ENCODE assay signal across 23 cellular contexts in genomic region chr1:75198761-75199160, GRCh38.
"Had no signal": no experiment of that assay in that cellular context is flagged by ENCODE, and none has a peak within 500 bp of the region (broad histone marks: within the 10 kb centered on the region; RNA-seq: fewer than 3 reads in every experiment).

No MANE protein-coding gene starts in this region.

- DNase-seq: activated CD4-positive, alpha-beta memory T cell treated with anti-CD3 and anti-CD28 coated beads, Interleukin-2, amount 10 ng/mL, durations not matched to agents 7 days and 5 days; activated CD4-positive, alpha-beta T cell treated with anti-CD3 and anti-CD28 coated beads, Interleukin-2, amount 10 ng/mL, durations not matched to agents 24 days and 14 days; activated effector memory CD4-positive, alpha-beta T cell treated with anti-CD3 and anti-CD28 coated beads, Interleukin-2, amount 50 U/mL, for 16 hours; activated naive CD4-positive, alpha-beta T cell treated with anti-CD3 and anti-CD28 coated beads, Interleukin-2, amount 10 ng/mL, durations not matched to agents 7 days and 5 days; activated T-cell treated with anti-CD3 and anti-CD28 coated beads, Interleukin-2, amount 50 U/mL, for 72 hours; cortex of kidney; endodermal cell; foreskin keratinocyte; immature natural killer cell; naive thymus-derived CD4-positive, alpha-beta T cell; occipital lobe; small intestine; stimulated activated CD4-positive, alpha-beta T cell treated with anti-CD3 and anti-CD28 coated beads, Interleukin-2, amount 100 ng/mL, for 24 hours; stimulated activated naive CD8-positive, alpha-beta T cell treated with anti-CD3 and anti-CD28 coated beads, Interleukin-15, amount 100 ng/mL, for 72 hours; tibial artery had no signal

- ATAC-seq: activated CD4-positive, CD25-positive, alpha-beta regulatory T cell treated with anti-CD3 and anti-CD28 coated beads, Interleukin-2, amount 50 U/mL, for 24 hours; activated T-cell treated with anti-CD3 and anti-CD28 coated beads, Interleukin-2, amount 50 U/mL, for 72 hours; foreskin keratinocyte; naive thymus-derived CD4-positive, alpha-beta T cell; sciatic nerve; stimulated activated effector memory CD8-positive, alpha-beta T cell treated with anti-CD3 and anti-CD28 coated beads, Interleukin-12 subunit alpha, Interleukin-12 subunit beta, amount 100 ng/mL, for 72 hours; stimulated activated naive CD8-positive, alpha-beta T cell treated with anti-CD3 and anti-CD28 coated beads, Interleukin-15, amount 100 ng/mL, for 72 hours had no signal

- H3K4me3 Mint-ChIP-seq: activated CD4-positive, alpha-beta memory T cell treated with anti-CD3 and anti-CD28 coated beads, Interleukin-2, amount 10 ng/mL, durations not matched to agents 7 days and 5 days; activated CD4-positive, alpha-beta T cell treated with anti-CD3 and anti-CD28 coated beads, Interleukin-2, amount 10 ng/mL, durations not matched to agents 24 days and 14 days; activated naive CD4-positive, alpha-beta T cell treated with anti-CD3 and anti-CD28 coated beads, Interleukin-2, amount 10 ng/mL, durations not matched to agents 7 days and 5 days; activated T-cell treated with anti-CD3 and anti-CD28 coated beads, Interleukin-2, amount 50 U/mL, for 72 hours; endodermal cell; immature natural killer cell; naive thymus-derived CD4-positive, alpha-beta T cell; neural crest cell; stimulated activated effector memory CD8-positive, alpha-beta T cell treated with anti-CD3 and anti-CD28 coated beads, Interleukin-12 subunit alpha, Interleukin-12 subunit beta, amount 100 ng/mL, for 72 hours; stimulated activated naive CD8-positive, alpha-beta T cell treated with anti-CD3 and anti-CD28 coated beads, Interleukin-15, amount 100 ng/mL, for 72 hours had no signal

- H3K4me3 ChIP-seq: cardiac muscle cell, lung, tibial artery had no signal

- H3K9me3 Mint-ChIP-seq: activated CD4-positive, alpha-beta memory T cell treated with anti-CD3 and anti-CD28 coated beads, Interleukin-2, amount 10 ng/mL, durations not matched to agents 7 days and 5 days; activated CD4-positive, alpha-beta T cell treated with anti-CD3 and anti-CD28 coated beads, Interleukin-2, amount 10 ng/mL, durations not matched to agents 24 days and 14 days; activated naive CD4-positive, alpha-beta T cell treated with anti-CD3 and anti-CD28 coated beads, Interleukin-2, amount 10 ng/mL, durations not matched to agents 7 days and 5 days; activated T-cell treated with anti-CD3 and anti-CD28 coated beads, Interleukin-2, amount 50 U/mL, for 72 hours; endodermal cell; neural crest cell; stimulated activated naive CD8-positive, alpha-beta T cell treated with anti-CD3 and anti-CD28 coated beads, Interleukin-15, amount 100 ng/mL, for 72 hours had no signal

- H3K9me3 ChIP-seq: tibial artery had no signal

- H3K4me1 ChIP-seq: foreskin keratinocyte, tibial artery had no signal

- H3K27ac ChIP-seq: cardiac muscle cell, epithelial cell of prostate, foreskin keratinocyte, tibial artery, VCaP had no signal

- H3K27me3 ChIP-seq: cardiac muscle cell, foreskin keratinocyte had no signal

- H3K36me3 Mint-ChIP-seq: activated naive CD4-positive, alpha-beta T cell treated with anti-CD3 and anti-CD28 coated beads, Interleukin-2, amount 10 ng/mL, durations not matched to agents 7 days and 5 days; immature natural killer cell; naive thymus-derived CD4-positive, alpha-beta T cell; stimulated activated effector memory CD8-positive, alpha-beta T cell treated with anti-CD3 and anti-CD28 coated beads, Interleukin-12 subunit alpha, Interleukin-12 subunit beta, amount 100 ng/mL, for 72 hours had no signal

- H3K4me1 Mint-ChIP-seq: activated CD4-positive, alpha-beta memory T cell treated with anti-CD3 and anti-CD28 coated beads, Interleukin-2, amount 10 ng/mL, durations not matched to agents 7 days and 5 days; activated CD4-positive, alpha-beta T cell treated with anti-CD3 and anti-CD28 coated beads, Interleukin-2, amount 10 ng/mL, durations not matched to agents 24 days and 14 days; activated naive CD4-positive, alpha-beta T cell treated with anti-CD3 and anti-CD28 coated beads, Interleukin-2, amount 10 ng/mL, durations not matched to agents 7 days and 5 days; endodermal cell; immature natural killer cell; naive thymus-derived CD4-positive, alpha-beta T cell; stimulated activated effector memory CD8-positive, alpha-beta T cell treated with anti-CD3 and anti-CD28 coated beads, Interleukin-12 subunit alpha, Interleukin-12 subunit beta, amount 100 ng/mL, for 72 hours; stimulated activated naive CD8-positive, alpha-beta T cell treated with anti-CD3 and anti-CD28 coated beads, Interleukin-15, amount 100 ng/mL, for 72 hours had no signal

- H3K27ac Mint-ChIP-seq: activated CD4-positive, alpha-beta memory T cell treated with anti-CD3 and anti-CD28 coated beads, Interleukin-2, amount 10 ng/mL, durations not matched to agents 7 days and 5 days; activated CD4-positive, alpha-beta T cell treated with anti-CD3 and anti-CD28 coated beads, Interleukin-2, amount 10 ng/mL, durations not matched to agents 24 days and 14 days; activated naive CD4-positive, alpha-beta T cell treated with anti-CD3 and anti-CD28 coated beads, Interleukin-2, amount 10 ng/mL, durations not matched to agents 7 days and 5 days; activated T-cell treated with anti-CD3 and anti-CD28 coated beads, Interleukin-2, amount 50 U/mL, for 72 hours; endodermal cell; immature natural killer cell; naive thymus-derived CD4-positive, alpha-beta T cell; stimulated activated effector memory CD8-positive, alpha-beta T cell treated with anti-CD3 and anti-CD28 coated beads, Interleukin-12 subunit alpha, Interleukin-12 subunit beta, amount 100 ng/mL, for 72 hours; stimulated activated naive CD8-positive, alpha-beta T cell treated with anti-CD3 and anti-CD28 coated beads, Interleukin-15, amount 100 ng/mL, for 72 hours had no signal

- H3K27me3 Mint-ChIP-seq: activated CD4-positive, alpha-beta memory T cell treated with anti-CD3 and anti-CD28 coated beads, Interleukin-2, amount 10 ng/mL, durations not matched to agents 7 days and 5 days; activated CD4-positive, alpha-beta T cell treated with anti-CD3 and anti-CD28 coated beads, Interleukin-2, amount 10 ng/mL, durations not matched to agents 24 days and 14 days; activated naive CD4-positive, alpha-beta T cell treated with anti-CD3 and anti-CD28 coated beads, Interleukin-2, amount 10 ng/mL, durations not matched to agents 7 days and 5 days had no signal

- H3K36me3 ChIP-seq: cardiac muscle cell, tibial artery had no signal

- FAIRE-seq: small intestine had no signal
